Comparison of ENCODE assay signal across 16 cellular contexts in genomic region chr12:58413794-58414193, GRCh38.
DNase-seq lines count a peak whose midpoint lies in the region; ATAC-seq and TF ChIP-seq lines count a peak whose summit lies in the region.
"Had no signal": no experiment of that assay in that cellular context is flagged by ENCODE, and none has a peak within 500 bp of the region (broad histone marks: within the 10 kb centered on the region; RNA-seq: fewer than 3 reads in every experiment).

No MANE protein-coding gene starts in this region.

- no peak overlapping the region for H2AFZ ChIP-seq in ACC112 (ENCODE audit: low read length, unreplicated experiment)

- peak overlapping the region; percentile 66 for H3K27ac Mint-ChIP-seq in mesothelial cell of epicardium
- no peak overlapping the region for H3K27ac Mint-ChIP-seq in activated naive CD8-positive, alpha-beta T cell treated with anti-CD3 and anti-CD28 coated beads for 36 hours
- H3K27ac Mint-ChIP-seq: nephron progenitor cell had no signal

- H3K4me3 ChIP-seq in ACC112 (ENCODE audit: low read depth, low read length) (peak overlapping the region; percentile 40; the same call in 1 of the 2 replicates), epithelial cell of esophagus (ENCODE audit: low read length) (no peak overlapping the region)
- H3K4me3 ChIP-seq: heart left ventricle had no signal

- peaks cover 49% of the 10 kb centered on the region for H3K4me1 Mint-ChIP-seq in mesothelial cell of epicardium
- H3K4me1 Mint-ChIP-seq in activated naive CD8-positive, alpha-beta T cell treated with anti-CD3 and anti-CD28 coated beads for 36 hours = no peaks in the 10 kb centered on the region

- no peaks in the 10 kb centered on the region for H3K79me2 ChIP-seq in ACC112 (ENCODE audit: control insufficient read depth, insufficient read depth, low read length, unreplicated experiment)

- no peak for ATAC-seq in GM21390 (IDR thresholded peaks at IDR 0.05; ENCODE audit: unreplicated experiment)
- ATAC-seq: heart left ventricle, left ventricle myocardium superior had no signal

- DNase-seq in M059J (ENCODE audit: low read depth) (peak; percentile 88), epithelial cell of esophagus (ENCODE audit: low read depth) (peak; percentile 86), mesothelial cell of epicardium (ENCODE audit: low spot score in 2 of 2, unreplicated experiment in 2 of 2) (no peak), NCI-H446 treated with DMSO at 0.1 percent for 48 hours (lab: John Stamatoyannopoulos, UW) (no peak), NCI-H82 treated with DMSO at 0.1 percent for 48 hours (lab: John Stamatoyannopoulos, UW; ENCODE audit: unreplicated experiment) (no peak)
- no peak for DNase-seq in activated naive CD8-positive, alpha-beta T cell treated with anti-CD3 and anti-CD28 coated beads for 36 hours
- DNase-seq: DMS 273 treated with DMSO at 0.1 percent for 48 hours; heart left ventricle; left ventricle myocardium superior; NCI-H146; NCI-H748 treated with DMSO at 0.1 percent for 48 hours; nephron progenitor cell; SHP77; stimulated activated CD4-positive, alpha-beta T cell treated with anti-CD3 and anti-CD28 coated beads, Interleukin-12 subunit alpha, Interleukin-12 subunit beta, amount 100 ng/mL, for 4 hours had no signal

- H3K27me3 Mint-ChIP-seq in mesothelial cell of epicardium (ENCODE audit: low read depth) = no peaks in the 10 kb centered on the region
- peaks cover 12% of the 10 kb centered on the region for H3K27me3 Mint-ChIP-seq in activated naive CD8-positive, alpha-beta T cell treated with anti-CD3 and anti-CD28 coated beads for 36 hours

- no peaks in the 10 kb centered on the region for H3K36me3 Mint-ChIP-seq in mesothelial cell of epicardium
- H3K36me3 Mint-ChIP-seq in activated naive CD8-positive, alpha-beta T cell treated with anti-CD3 and anti-CD28 coated beads for 36 hours = no peaks in the 10 kb centered on the region

- H3K27me3 ChIP-seq in ACC112 (ENCODE audit: insufficient read depth, low read length) = no peaks in the 10 kb centered on the region
- H3K27me3 ChIP-seq: heart left ventricle had no signal

- H3K27ac ChIP-seq in ACC112 (ENCODE audit: low read depth, low read length) = peak overlapping the region; percentile 100

- H3K9me3 Mint-ChIP-seq in mesothelial cell of epicardium = no peaks in the 10 kb centered on the region
- H3K9me3 Mint-ChIP-seq in activated naive CD8-positive, alpha-beta T cell treated with anti-CD3 and anti-CD28 coated beads for 36 hours = no peaks in the 10 kb centered on the region
- H3K9me3 Mint-ChIP-seq: nephron progenitor cell had no signal

- H3K4me3 Mint-ChIP-seq in mesothelial cell of epicardium = no peak overlapping the region
- no peak overlapping the region for H3K4me3 Mint-ChIP-seq in activated naive CD8-positive, alpha-beta T cell treated with anti-CD3 and anti-CD28 coated beads for 36 hours
- H3K4me3 Mint-ChIP-seq: nephron progenitor cell had no signal

- peaks cover 47% of the 10 kb centered on the region for H3K4me1 ChIP-seq in ACC112 (ENCODE audit: control insufficient read depth, insufficient read depth, low read length, unreplicated experiment)

- TF ChIP-seq CTCF in epithelial cell of esophagus (IDR thresholded peaks at IDR 0.05; ENCODE audit: insufficient read depth, low read depth, low read length, missing control alignments) (no peak), mesothelial cell of epicardium (IDR thresholded peaks at IDR 0.05; ENCODE audit: unreplicated experiment) (no peak)

- no peaks in the 10 kb centered on the region for H3K36me3 ChIP-seq in ACC112 (ENCODE audit: insufficient read depth, low read length)
- H3K36me3 ChIP-seq: heart left ventricle had no signal

Comparison
In these comparisons a context has a peak if more than half of its experiments do, and no peak if none do; other contexts are left out.
1. DNase-seq: peak in M059J (single experiment) and epithelial cell of esophagus (single experiment); none in mesothelial cell of epicardium (0 of 2), activated naive CD8-positive, alpha-beta T cell treated with anti-CD3 and anti-CD28 coated beads for 36 hours (single experiment), NCI-H446 treated with DMSO at 0.1 percent for 48 hours (single experiment) and NCI-H82 treated with DMSO at 0.1 percent for 48 hours (single experiment).